18 cellular contexts compared by ENCODE assay signal in genomic region chr9:129073404-129073803, GRCh38.
"Had no signal": no experiment of that assay in that cellular context is flagged by ENCODE, and none has a peak within 500 bp of the region (broad histone marks: within the 10 kb centered on the region; RNA-seq: fewer than 3 reads in every experiment).

No MANE protein-coding gene starts in this region.

- H3K4me3 Mint-ChIP-seq: activated naive CD8-positive, alpha-beta T cell treated with anti-CD3 and anti-CD28 coated beads, Interleukin-2, amount 50 U/mL, for 24 hours; brain; mesothelial cell of epicardium; neural crest cell had no signal

- DNase-seq: activated CD4-positive, CD25-positive, alpha-beta regulatory T cell; activated naive CD8-positive, alpha-beta T cell treated with anti-CD3 and anti-CD28 coated beads, Interleukin-2, amount 50 U/mL, for 24 hours; anterior cingulate cortex; caudate nucleus; colonic mucosa; hypothalamus; left lung; retina; stimulated activated CD4-positive, alpha-beta T cell treated with anti-CD3 and anti-CD28 coated beads, Interleukin-12 subunit alpha, Interleukin-12 subunit beta, amount 100 ng/mL, for 4 hours; stimulated activated CD4-positive, alpha-beta T cell treated with anti-CD3 and anti-CD28 coated beads, Interleukin-1b, Interleukin-23, amount 100 ng/mL, for 48 hours; stimulated activated CD8-positive, alpha-beta memory T cell treated with anti-CD3 and anti-CD28 coated beads, Interleukin-4, amount 100 ng/mL, for 48 hours; stimulated activated naive CD8-positive, alpha-beta T cell treated with anti-CD3 and anti-CD28 coated beads, Interleukin-15, Interleukin-2, amounts not matched to agents 100 U/mL and 50 U/mL, for 24 hours; substantia nigra; T1000 had no signal

- H3K27me3 Mint-ChIP-seq: activated naive CD8-positive, alpha-beta T cell treated with anti-CD3 and anti-CD28 coated beads, Interleukin-2, amount 50 U/mL, for 24 hours; brain had no signal

- H3K9me3 ChIP-seq: colonic mucosa, left lung, tibial nerve had no signal

- H3K4me1 Mint-ChIP-seq: mesothelial cell of epicardium had no signal

- H3K27ac ChIP-seq: colonic mucosa, left lung, tibial nerve had no signal

- H3K27me3 ChIP-seq: colonic mucosa, left lung, tibial nerve had no signal

- H3K27ac Mint-ChIP-seq: activated naive CD8-positive, alpha-beta T cell treated with anti-CD3 and anti-CD28 coated beads, Interleukin-2, amount 50 U/mL, for 24 hours; mesothelial cell of epicardium had no signal

- H3K4me1 ChIP-seq: colonic mucosa, tibial nerve had no signal

- ATAC-seq: activated naive CD8-positive, alpha-beta T cell treated with anti-CD3 and anti-CD28 coated beads, Interleukin-2, amount 50 U/mL, for 24 hours; left lung; stimulated activated naive CD8-positive, alpha-beta T cell treated with anti-CD3 and anti-CD28 coated beads, Interleukin-15, Interleukin-2, amounts not matched to agents 100 U/mL and 50 U/mL, for 24 hours had no signal

- H3K9me3 Mint-ChIP-seq: activated naive CD8-positive, alpha-beta T cell treated with anti-CD3 and anti-CD28 coated beads, Interleukin-2, amount 50 U/mL, for 24 hours; brain; mesothelial cell of epicardium; neural crest cell had no signal

- H3K4me3 ChIP-seq: colonic mucosa, left lung, tibial nerve had no signal

- H3K36me3 ChIP-seq: colonic mucosa had no signal
